Comparison of ENCODE assay signal across 9 cellular contexts in the genomic region with DNA sequence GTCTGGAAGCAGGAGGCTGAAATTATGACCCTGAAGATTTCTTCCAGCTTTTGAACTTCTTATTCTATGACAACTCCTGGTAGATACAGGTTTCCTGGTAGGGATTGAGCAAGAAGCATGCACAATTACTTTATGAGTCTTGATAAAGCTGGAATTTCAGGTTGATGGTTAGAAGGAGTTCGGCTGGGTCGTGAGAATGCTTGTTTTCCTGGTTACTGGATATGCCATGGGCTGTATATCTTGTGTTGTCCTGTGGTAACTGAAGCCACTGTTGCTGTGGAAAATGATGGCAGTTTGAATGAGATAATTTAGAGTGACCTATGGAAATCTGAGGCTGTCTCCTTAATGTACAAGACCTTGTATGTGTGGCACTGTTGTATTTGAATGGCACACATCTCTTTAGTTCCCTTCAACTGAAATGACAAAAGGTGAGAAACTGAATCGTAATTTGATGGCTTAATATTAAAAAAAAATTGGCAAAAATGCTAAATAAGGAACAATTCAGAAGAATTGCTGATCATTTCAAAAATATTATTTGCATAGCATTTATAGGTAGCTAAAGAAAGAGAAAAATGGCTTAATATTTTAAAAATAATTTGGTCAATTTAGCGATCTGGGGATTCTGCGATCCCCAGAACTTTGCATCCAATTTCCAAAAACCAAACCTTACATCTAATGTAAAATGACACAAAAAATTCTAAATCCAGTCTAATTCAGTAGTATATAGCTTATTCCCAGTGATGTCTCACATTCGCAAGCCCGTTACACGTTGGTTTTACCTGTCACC. TPM values are rescaled to one million over a fixed set of nuclear protein-coding genes. Genes with fewer than 3 reads are reported as not detected.
DNase-seq lines count a peak whose midpoint lies in the region; ATAC-seq, FAIRE-seq and TF ChIP-seq lines count a peak whose summit lies in the region.
"Had no signal": no experiment of that assay in that cellular context is flagged by ENCODE, and none has a peak within 500 bp of the region (broad histone marks: within the 10 kb centered on the region; RNA-seq: fewer than 3 reads in every experiment).

No MANE protein-coding gene starts in this region.

- no peak overlapping the region for H4K91ac ChIP-seq in H9 (ENCODE audit: insufficient read length, low read depth, low read length)

- DNase-seq in A549 (ENCODE audit: low read depth in 1 of 2, low spot score in 1 of 2) (no peak), H9 (no peak), amniotic epithelial cell (ENCODE audit: low read depth) (peak; percentile 76), mesendoderm (no peak), cardiac septum (ENCODE audit: low spot score) (no peak), midbrain (lab: John Stamatoyannopoulos, UW) (no peak)
- DNase-seq: NCI-H1436 treated with DMSO at 0.1 percent for 48 hours had no signal

- H3K27ac ChIP-seq in A549 (peak overlapping the region in 1 of 2 experiments; percentile 98; a peak in 3 of 6 replicates), H9 (ENCODE audit: insufficient read length, low read depth, low read length) (no peak overlapping the region), mesendoderm (ENCODE audit: low read depth, low read length) (no peak overlapping the region)

- TF ChIP-seq EP300 in A549 (IDR thresholded peaks at IDR 0.05), result no peak

- WGBS in A549 (ENCODE audit: missing lambda C conversion rate), result 87% methylated on average over 8 of the region's 8 CpGs
- 100% methylated on average over 3 of the region's 8 CpGs for WGBS in H9 (ENCODE audit: extremely low coverage, insufficient read length, low lambda C conversion rate)
- whole genome bisulfite sequencing in mesendoderm (ENCODE audit: extremely low coverage, insufficient coverage, low lambda C conversion rate), result no CpG with 5 or more reads among the region's 8 CpGs

- H3K4me1 Mint-ChIP-seq in H9, result peaks cover 41 to 42% of the 10 kb centered on the region in 2 experiments

- H3K79me2 ChIP-seq in H9 (ENCODE audit: insufficient read depth, low read length), result no peaks in the 10 kb centered on the region; the same call in 1 of the 2 replicates
- peaks cover 16% of the 10 kb centered on the region for H3K79me2 ChIP-seq in mesendoderm (ENCODE audit: control insufficient read depth, insufficient read depth, low read length)

- H3T11ph ChIP-seq in H9 (ENCODE audit: low read length), result no peak overlapping the region

- H2BK20ac ChIP-seq in H9 (ENCODE audit: low read depth, low read length, poor library complexity, severe bottlenecking), result no peak overlapping the region

- no peak overlapping the region for H2AFZ ChIP-seq in H9 (ENCODE audit: low read length)

- H2BK120ac ChIP-seq in H9 (ENCODE audit: low read depth, low read length, poor library complexity, severe bottlenecking) (no peak overlapping the region), mesendoderm (ENCODE audit: low read depth, low read length) (no peak overlapping the region)

- no peak overlapping the region for H3K4ac ChIP-seq in H9 (ENCODE audit: low read depth, low read length)
- no peak overlapping the region for H3K4ac ChIP-seq in mesendoderm (ENCODE audit: low read depth, low read length)

- no peaks in the 10 kb centered on the region for H4K20me1 ChIP-seq in H9 (ENCODE audit: control insufficient read depth, insufficient read depth, insufficient read length)

- peak; percentile 61 for FAIRE-seq in A549 (lab: Jason Lieb, UNC)

- no peak for TF ChIP-seq RAD21 in A549 (conservative IDR thresholded peaks at IDR 0.05 in 1 of 2, IDR thresholded peaks at IDR 0.05 in 1 of 2)

- no peak overlapping the region for H3K18ac ChIP-seq in H9 (ENCODE audit: insufficient read length, low read depth, low read length)
- no peak overlapping the region for H3K18ac ChIP-seq in mesendoderm (ENCODE audit: low read length)

- no peak overlapping the region for H3K14ac ChIP-seq in H9 (ENCODE audit: insufficient read depth, low read length)

- peak overlapping the region; percentile 88 for H3K4me2 ChIP-seq in A549
- H3K4me2 ChIP-seq in H9 (ENCODE audit: insufficient read depth, insufficient read length, low read length), result peak overlapping the region; percentile 53
- H3K4me2 ChIP-seq in mesendoderm (ENCODE audit: low read length), result no peak overlapping the region

- no peak overlapping the region for H3K27ac Mint-ChIP-seq in H9

- H3K23ac ChIP-seq in H9 (ENCODE audit: insufficient read length, low read depth, low read length), result no peak overlapping the region
- H3K23ac ChIP-seq in mesendoderm (ENCODE audit: low read length), result no peak overlapping the region

- H3K79me1 ChIP-seq in H9 (ENCODE audit: insufficient read depth, low read depth, low read length, poor library complexity, severe bottlenecking), result no peaks in the 10 kb centered on the region
- H3K79me1 ChIP-seq in mesendoderm (ENCODE audit: low read length), result peaks cover 2% of the 10 kb centered on the region

- H3K9me3 ChIP-seq in A549 (no peaks in the 10 kb centered on the region), H9 (ENCODE audit: control insufficient read depth, low read depth, low read length) (no peaks in the 10 kb centered on the region)

- H3K9ac ChIP-seq in H9 (ENCODE audit: extremely low read depth, insufficient read length, low read length), result no peak overlapping the region
- no peak overlapping the region for H3K9ac ChIP-seq in mesendoderm (ENCODE audit: low read length)

- H3K23me2 ChIP-seq in H9 (ENCODE audit: insufficient read length, low read depth, low read length, poor library complexity, severe bottlenecking), result peaks cover 11% of the 10 kb centered on the region

- H3K9me3 Mint-ChIP-seq in H9, result no peaks in the 10 kb centered on the region; a peak in 2 of 5 replicates

- H3K4me1 ChIP-seq in A549 (peaks cover 29% of the 10 kb centered on the region), H9 (ENCODE audit: insufficient read depth, low read length) (peaks cover 4% of the 10 kb centered on the region; the same call in 1 of the 2 replicates), mesendoderm (ENCODE audit: control insufficient read depth, low read depth, low read length) (peaks cover 10% of the 10 kb centered on the region)

- intact Hi-C loops in cardiac septum (cut with DNase I), result loop anchor here (5.0 kb wide), 3 partner anchors 62 to 602 kb away; partner anchors contain the start of genes NKIRAS1, RPL15 and UBE2E2

- H2AK5ac ChIP-seq in H9 (ENCODE audit: insufficient read length, low read length) (no peak overlapping the region), mesendoderm (ENCODE audit: low read length) (no peak overlapping the region)

- H3K56ac ChIP-seq in H9 (ENCODE audit: insufficient read length, low read depth, low read length) (no peak overlapping the region), mesendoderm (ENCODE audit: low read length) (no peak overlapping the region)

- H3K27me3 ChIP-seq in H9 (ENCODE audit: insufficient read depth, low read length) (no peaks in the 10 kb centered on the region), mesendoderm (ENCODE audit: insufficient read depth, low read length, poor library complexity) (no peaks in the 10 kb centered on the region)

- H3K4me3 Mint-ChIP-seq in H9, result peak overlapping the region; percentile 88 to 95; a peak in 4 of 5 replicates

- H2BK12ac ChIP-seq in H9 (ENCODE audit: insufficient read length, low read depth, low read length), result no peak overlapping the region

- POLR2A ChIA-PET in A549 (lab: Yijun Ruan, JAX), result no interaction called here

- no peak overlapping the region for H4K5ac ChIP-seq in H9 (ENCODE audit: insufficient read length, low read depth, low read length)
- H4K5ac ChIP-seq in mesendoderm (ENCODE audit: low read length), result no peak overlapping the region

- no peaks in the 10 kb centered on the region for H3K36me3 ChIP-seq in mesendoderm (ENCODE audit: control insufficient read depth, insufficient read depth, low read length)

- CTCF ChIA-PET in A549 (lab: Yijun Ruan, JAX), result interaction anchor here (0.7 kb wide), 1 partner anchor 13 kb away, joined by 4 read pairs; no protein-coding TSS in a partner anchor

- H2BK15ac ChIP-seq in H9 (ENCODE audit: low read depth, low read length), result no peak overlapping the region
- H2BK15ac ChIP-seq in mesendoderm (replicated peaks; ENCODE audit: low read depth), result peak overlapping the region; percentile 57

- H2BK5ac ChIP-seq in H9 (ENCODE audit: insufficient read length, low read length) (no peak overlapping the region), mesendoderm (ENCODE audit: low read length) (no peak overlapping the region)

- TF ChIP-seq POLR2A in A549 (IDR thresholded peaks at IDR 0.05; ENCODE audit: low read length), result no peak

- H3K36me3 Mint-ChIP-seq in H9 (ENCODE audit: insufficient read depth in 1 of 3, low read depth in 3 of 3), result peaks cover 5 to 24% (median 22%) of the 10 kb centered on the region in 3 experiments; a peak in 6 of 7 replicates

- TF ChIP-seq CTCF in A549 (IDR thresholded peaks at IDR 0.05) (no peak), H9 (conservative IDR thresholded peaks at IDR 0.05) (no peak)

- no peaks in the 10 kb centered on the region for H3K27me3 Mint-ChIP-seq in H9 (ENCODE audit: low read depth)

- H3K4me3 ChIP-seq in A549 (no peak overlapping the region), mesendoderm (ENCODE audit: low read length) (no peak overlapping the region)

- no peak overlapping the region for H4K8ac ChIP-seq in H9 (replicated peaks; ENCODE audit: insufficient read length, low read depth, low read length)
- no peak overlapping the region for H4K8ac ChIP-seq in mesendoderm (ENCODE audit: low read depth, low read length)

- ATAC-seq in A549, result no peak
- no peak for ATAC-seq in GM18873 (IDR thresholded peaks at IDR 0.05; ENCODE audit: low FRiP score, unreplicated experiment)
- no peak for ATAC-seq in GM19463 (IDR thresholded peaks at IDR 0.05; ENCODE audit: unreplicated experiment)

TF ChIP-seq in A549, 52 proteins besides CTCF, POLR2A, EP300 and RAD21 (continues in another document):
- TF ChIP-seq KDM5A (IDR thresholded peaks at IDR 0.05), result no peak
- TF ChIP-seq SREBF2 (IDR thresholded peaks at IDR 0.05), result no peak
- TF ChIP-seq HOXB5 (CRISPR knock-in tag; IDR thresholded peaks at IDR 0.05), result no peak
- TF ChIP-seq MYC (IDR thresholded peaks at IDR 0.05; ENCODE audit: borderline replicate concordance, low read length), result no peak
- no peak for TF ChIP-seq RARB (CRISPR knock-in tag; IDR thresholded peaks at IDR 0.05)
- no peak for TF ChIP-seq EHF (CRISPR knock-in tag; IDR thresholded peaks at IDR 0.05)
- TF ChIP-seq NPAS2 (CRISPR knock-in tag; IDR thresholded peaks at IDR 0.05; ENCODE audit: borderline replicate concordance), result no peak
- TF ChIP-seq MAZ (IDR thresholded peaks at IDR 0.05; ENCODE audit: borderline replicate concordance, low read depth, low read length), result no peak
- TF ChIP-seq FOSL2 (IDR thresholded peaks at IDR 0.05), result no peak
- TF ChIP-seq FOSL2 (CRISPR knock-in tag; IDR thresholded peaks at IDR 0.05), result no peak
- no peak for TF ChIP-seq ZNF302 (CRISPR knock-in tag; IDR thresholded peaks at IDR 0.05)

RNA-seq across cellular contexts. Expression of gene UBE2E1, which starts 1.1 kb away (rescaled TPM):
- 171 and 198 TPM in 2 replicates for polyA plus RNA-seq in A549 (2011; rRNA removed)
- 59.9 and 61.9 TPM in 2 replicates for polyA plus RNA-seq in A549 (2012; cell fraction: cytosol; rRNA removed)
- 22.3 and 29.9 TPM in 2 replicates for polyA plus RNA-seq in A549 (2012; cell fraction: nucleus; rRNA removed)
- polyA plus RNA-seq in A549 (2017; fragmentation: RNase III; extraction: RNeasy Plus Mini Kit Qiagen cat#74134 plus additional on column Dnase treatment), result 151 to 156 TPM (median 151 TPM) in 3 replicates
- polyA minus RNA-seq in A549 (2011; rRNA and poly(A)+ RNA removed), result 51.7 and 53.0 TPM in 2 replicates
- 130 and 142 TPM in 2 replicates for total RNA-seq in H9 (2021)
- polyA plus RNA-seq in mesendoderm (2013, experiment 1 of 2), result 169 TPM
- polyA plus RNA-seq in mesendoderm (2013, experiment 2 of 2), result 166 TPM
- 59.7 TPM for total RNA-seq in cardiac septum
